ENCODE assay signal across 23 cellular contexts in the genomic region with DNA sequence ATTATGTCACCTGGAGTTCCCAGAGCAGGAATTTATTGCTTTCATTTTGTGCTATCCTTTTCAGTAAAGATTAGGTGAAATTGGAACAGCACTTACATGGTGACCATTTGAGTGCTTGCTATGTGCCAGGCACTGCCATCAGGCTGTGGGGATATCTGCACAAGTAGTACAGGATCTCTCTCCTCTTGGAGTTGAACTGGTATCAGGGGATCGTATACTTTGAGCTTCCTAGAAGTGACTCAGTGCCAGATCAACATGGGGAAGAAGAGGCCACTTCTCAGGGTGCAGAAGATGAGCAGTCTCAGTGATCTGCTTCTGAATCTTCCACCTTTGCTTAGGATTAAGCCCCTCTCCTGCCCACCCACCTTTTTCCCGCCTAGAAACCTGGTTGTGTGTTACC.
"Had no signal": no experiment of that assay in that cellular context is flagged by ENCODE, and none has a peak within 500 bp of the region (broad histone marks: within the 10 kb centered on the region; RNA-seq: fewer than 3 reads in every experiment).

No MANE protein-coding gene starts in this region.

- H3K27ac Mint-ChIP-seq: activated B cell treated with CpG ODN at 0.5 μM for 24 hours, naive B cell had no signal

- ATAC-seq: esophagus mucosa, gastrocnemius medialis had no signal

- H3K4me1 Mint-ChIP-seq: activated B cell treated with CpG ODN at 0.5 μM for 24 hours had no signal

- H3K9me3 Mint-ChIP-seq: activated B cell treated with CpG ODN at 0.5 μM for 24 hours; naive B cell; T-helper 2 cell treated with Interferon-gamma antibody and Interleukin-4, amounts not matched to agents 5 μg/mL and 100 μg/mL, for 36 hours had no signal

- H3K4me3 ChIP-seq: coronary artery, gastrocnemius medialis, left ventricle myocardium inferior, ovary, tibial artery had no signal

- H3K4me2 ChIP-seq: SK-N-SH had no signal

- H3K27ac ChIP-seq: brain microvascular endothelial cell, coronary artery, gastrocnemius medialis, left ventricle myocardium inferior, ovary, tibial artery had no signal

- H3K27me3 Mint-ChIP-seq: activated B cell treated with CpG ODN at 0.5 μM for 24 hours, naive B cell had no signal

- DNase-seq: activated B cell treated with CpG ODN at 0.5 μM for 24 hours; activated CD4-positive, alpha-beta T cell treated with anti-CD3 and anti-CD28 coated beads for 48 hours; activated CD8-positive, alpha-beta memory T cell treated with anti-CD3 and anti-CD28 coated beads for 24 hours; activated CD8-positive, alpha-beta memory T cell treated with anti-CD3 and anti-CD28 coated beads, Interleukin-2, amount 50 U/mL, for 48 hours; activated naive CD4-positive, alpha-beta T cell treated with Interleukin-2 at 50 U/mL for 16 hours; anterior cingulate cortex; brain microvascular endothelial cell; gastrocnemius medialis; head of caudate nucleus; kidney; left ventricle myocardium inferior; mammary epithelial cell; naive B cell; ovary; SK-N-SH; stimulated activated CD4-positive, alpha-beta T cell treated with anti-CD3 and anti-CD28 coated beads, Interleukin-12 subunit alpha, Interleukin-12 subunit beta, amount 100 ng/mL, for 4 hours; stimulated activated CD4-positive, alpha-beta T cell treated with anti-CD3 and anti-CD28 coated beads, Interleukin-1b, Interleukin-23, amount 100 ng/mL, for 48 hours; stimulated activated CD8-positive, alpha-beta memory T cell treated with anti-CD3 and anti-CD28 coated beads, Interleukin-4, amount 100 ng/mL, for 48 hours; stimulated activated naive CD4-positive, alpha-beta T cell treated with Interleukin-2 at 50 U/mL for 16 hours; tibial artery had no signal

- H3K9me3 ChIP-seq: gastrocnemius medialis, left ventricle myocardium inferior, ovary, SK-N-SH, tibial artery had no signal

- H3K4me3 Mint-ChIP-seq: activated B cell treated with CpG ODN at 0.5 μM for 24 hours; naive B cell; T-helper 2 cell treated with Interferon-gamma antibody and Interleukin-4, amounts not matched to agents 5 μg/mL and 100 μg/mL, for 36 hours had no signal

- H3K27me3 ChIP-seq: brain microvascular endothelial cell, gastrocnemius medialis, ovary, tibial artery had no signal

- H3K9ac ChIP-seq: SK-N-SH had no signal

- H3K9me2 ChIP-seq: SK-N-SH had no signal

- H3K36me3 ChIP-seq: gastrocnemius medialis, ovary had no signal
